25 cellular contexts compared by ENCODE assay signal in genomic region chr2:186058604-186059003, GRCh38.
A peak's percentile ranks its signal among the peaks of the same experiment; 100 is the strongest.
DNase-seq lines count a peak whose midpoint lies in the region; TF ChIP-seq lines count a peak whose summit lies in the region.
"Had no signal": no experiment of that assay in that cellular context is flagged by ENCODE, and none has a peak within 500 bp of the region (broad histone marks: within the 10 kb centered on the region; RNA-seq: fewer than 3 reads in every experiment).

No MANE protein-coding gene starts in this region.

- H4K20me1 ChIP-seq in neural progenitor cell (ENCODE audit: low read depth) = no peaks in the 10 kb centered on the region

- H2AFZ ChIP-seq in neural progenitor cell (replicated peaks) = no peak overlapping the region

- no peak overlapping the region for H3K27ac Mint-ChIP-seq in neural progenitor cell
- no peak overlapping the region for H3K27ac Mint-ChIP-seq in activated T-helper 2 cell treated with anti-CD3 and anti-CD28 coated beads, Interferon-gamma antibody, Interleukin-2, Interleukin-4, amounts not matched to agents 10 μg/mL and 5 μg/mL and 100 μg/mL, durations not matched to agents 14 hours and 24 hours and 36 hours
- H3K27ac Mint-ChIP-seq: activated CD4-positive, alpha-beta memory T cell treated with anti-CD3 and anti-CD28 coated beads, Interleukin-2, amount 10 ng/mL, durations not matched to agents 7 days and 5 days; CD4-positive, alpha-beta T cell had no signal

- H3K4me1 Mint-ChIP-seq in neural progenitor cell = peaks cover 11% of the 10 kb centered on the region
- no peaks in the 10 kb centered on the region for H3K4me1 Mint-ChIP-seq in activated T-helper 2 cell treated with anti-CD3 and anti-CD28 coated beads, Interferon-gamma antibody, Interleukin-2, Interleukin-4, amounts not matched to agents 10 μg/mL and 5 μg/mL and 100 μg/mL, durations not matched to agents 14 hours and 24 hours and 36 hours (ENCODE audit: low read depth)
- H3K4me1 Mint-ChIP-seq: activated CD4-positive, alpha-beta memory T cell treated with anti-CD3 and anti-CD28 coated beads, Interleukin-2, amount 10 ng/mL, durations not matched to agents 7 days and 5 days; endodermal cell had no signal

- no peaks in the 10 kb centered on the region for H3K79me2 ChIP-seq in neural progenitor cell (ENCODE audit: low read depth)

- DNase-seq in H4 (ENCODE audit: low spot score) (peak; percentile 4), NCI-H1930 (lab: John Stamatoyannopoulos, UW) (peak; percentile 29 to 75), NCI-H774 (lab: John Stamatoyannopoulos, UW) (peak; percentile 2), neural progenitor cell (ENCODE audit: low spot score) (peak; percentile 16), iPS-NIHi11 (ENCODE audit: low spot score) (no peak)
- DNase-seq in activated T-helper 2 cell treated with anti-CD3 and anti-CD28 coated beads, Interferon-gamma antibody, Interleukin-2, Interleukin-4, amounts not matched to agents 10 μg/mL and 5 μg/mL and 100 μg/mL, durations not matched to agents 14 hours and 24 hours and 36 hours (ENCODE audit: low spot score) = no peak
- DNase-seq in activated CD4-positive, alpha-beta T cell treated with anti-CD3 and anti-CD28 coated beads for 4 hours = no peak
- DNase-seq: activated CD4-positive, alpha-beta memory T cell treated with anti-CD3 and anti-CD28 coated beads, Interleukin-2, amount 10 ng/mL, durations not matched to agents 7 days and 5 days; activated gamma-delta T cell treated with Interleukin-2 at 50 U/mL for 16 hours; activated T-cell treated with anti-CD3 and anti-CD28 coated beads for 4 hours; CD4-positive, alpha-beta T cell; DMS79 treated with DMSO at 0.1 percent for 48 hours; endodermal cell; esophagus squamous epithelium; Kasumi-1; lower lobe of right lung; NCI-H1048; spleen; stimulated activated CD4-positive, alpha-beta T cell treated with anti-CD3 and anti-CD28 coated beads, Interleukin-4, amount 100 ng/mL, for 24 hours; stimulated activated naive CD8-positive, alpha-beta T cell treated with anti-CD3 and anti-CD28 coated beads, Interleukin-15, Interleukin-2, amounts not matched to agents 100 U/mL and 50 U/mL, for 24 hours; thyroid gland had no signal

- H3K36me3 ChIP-seq in neural progenitor cell = no peaks in the 10 kb centered on the region
- H3K36me3 ChIP-seq: esophagus squamous epithelium, gastrocnemius medialis, lower lobe of right lung, neutrophil, spleen, thyroid gland had no signal

- no peaks in the 10 kb centered on the region for H3K27me3 Mint-ChIP-seq in neural progenitor cell (ENCODE audit: insufficient read depth, low read depth)
- H3K27me3 Mint-ChIP-seq in activated T-helper 2 cell treated with anti-CD3 and anti-CD28 coated beads, Interferon-gamma antibody, Interleukin-2, Interleukin-4, amounts not matched to agents 10 μg/mL and 5 μg/mL and 100 μg/mL, durations not matched to agents 14 hours and 24 hours and 36 hours (ENCODE audit: low read depth) = no peaks in the 10 kb centered on the region
- H3K27me3 Mint-ChIP-seq: activated CD4-positive, alpha-beta memory T cell treated with anti-CD3 and anti-CD28 coated beads, Interleukin-2, amount 10 ng/mL, durations not matched to agents 7 days and 5 days; CD4-positive, alpha-beta T cell had no signal

- no peaks in the 10 kb centered on the region for H3K9me3 ChIP-seq in neural progenitor cell (ENCODE audit: low read depth)
- H3K9me3 ChIP-seq: body of pancreas, esophagus squamous epithelium, gastrocnemius medialis, lower lobe of right lung, neutrophil, spleen, thyroid gland had no signal

- no peak overlapping the region for H3K4me3 ChIP-seq in neural progenitor cell
- H3K4me3 ChIP-seq: esophagus squamous epithelium, gastrocnemius medialis, GM12878, lower lobe of right lung, spleen, thyroid gland had no signal

- no peak for TF ChIP-seq CTCF in neural progenitor cell (IDR thresholded peaks at IDR 0.05)

- H3F3A ChIP-seq in neural progenitor cell (ENCODE audit: low read depth) = peaks cover 5% of the 10 kb centered on the region

- H3K4me2 ChIP-seq in neural progenitor cell = no peak overlapping the region

- no peaks in the 10 kb centered on the region for H3K36me3 Mint-ChIP-seq in neural progenitor cell
- no peaks in the 10 kb centered on the region for H3K36me3 Mint-ChIP-seq in activated T-helper 2 cell treated with anti-CD3 and anti-CD28 coated beads, Interferon-gamma antibody, Interleukin-2, Interleukin-4, amounts not matched to agents 10 μg/mL and 5 μg/mL and 100 μg/mL, durations not matched to agents 14 hours and 24 hours and 36 hours (ENCODE audit: low read depth)

- peaks cover 14% of the 10 kb centered on the region for H3K4me1 ChIP-seq in neural progenitor cell

- no peaks in the 10 kb centered on the region for H3K9me3 Mint-ChIP-seq in neural progenitor cell
- H3K9me3 Mint-ChIP-seq in activated T-helper 2 cell treated with anti-CD3 and anti-CD28 coated beads, Interferon-gamma antibody, Interleukin-2, Interleukin-4, amounts not matched to agents 10 μg/mL and 5 μg/mL and 100 μg/mL, durations not matched to agents 14 hours and 24 hours and 36 hours = no peaks in the 10 kb centered on the region
- H3K9me3 Mint-ChIP-seq: activated CD4-positive, alpha-beta memory T cell treated with anti-CD3 and anti-CD28 coated beads, Interleukin-2, amount 10 ng/mL, durations not matched to agents 7 days and 5 days; CD4-positive, alpha-beta T cell; endodermal cell had no signal

- intact Hi-C loops in activated T-helper 2 cell treated with anti-CD3 and anti-CD28 coated beads, Interferon-gamma antibody, Interleukin-2, Interleukin-4, amounts not matched to agents 10 μg/mL and 5 μg/mL and 100 μg/mL, durations not matched to agents 14 hours and 24 hours and 36 hours (cut with micrococcal nuclease) = no loop called here

- H3K27me3 ChIP-seq in neural progenitor cell = no peaks in the 10 kb centered on the region
- H3K27me3 ChIP-seq: body of pancreas, esophagus squamous epithelium, gastrocnemius medialis, neutrophil, spleen, thyroid gland had no signal

- H3K4me3 Mint-ChIP-seq in neural progenitor cell = no peak overlapping the region
- H3K4me3 Mint-ChIP-seq in activated T-helper 2 cell treated with anti-CD3 and anti-CD28 coated beads, Interferon-gamma antibody, Interleukin-2, Interleukin-4, amounts not matched to agents 10 μg/mL and 5 μg/mL and 100 μg/mL, durations not matched to agents 14 hours and 24 hours and 36 hours (ENCODE audit: low read depth) = no peak overlapping the region
- H3K4me3 Mint-ChIP-seq: activated CD4-positive, alpha-beta memory T cell treated with anti-CD3 and anti-CD28 coated beads, Interleukin-2, amount 10 ng/mL, durations not matched to agents 7 days and 5 days; CD4-positive, alpha-beta T cell; endodermal cell had no signal

- no peak overlapping the region for H3K27ac ChIP-seq in neural progenitor cell
- H3K27ac ChIP-seq: body of pancreas, esophagus squamous epithelium, gastrocnemius medialis, lower lobe of right lung, neutrophil, spleen, thyroid gland had no signal

- H3K9ac ChIP-seq in neural progenitor cell = no peak overlapping the region

Comparison
In these comparisons a context has a peak if more than half of its experiments do, and no peak if none do; other contexts are left out.
1. DNase-seq: peak in H4 (single experiment), NCI-H1930 (2 of 2), NCI-H774 (single experiment) and neural progenitor cell (single experiment); none in iPS-NIHi11 (single experiment), activated T-helper 2 cell treated with anti-CD3 and anti-CD28 coated beads, Interferon-gamma antibody, Interleukin-2, Interleukin-4, amounts not matched to agents 10 μg/mL and 5 μg/mL and 100 μg/mL, durations not matched to agents 14 hours and 24 hours and 36 hours (single experiment) and activated CD4-positive, alpha-beta T cell treated with anti-CD3 and anti-CD28 coated beads for 4 hours (0 of 2).